In genomic region chr7:93574269-93574645, GRCh38 we compare ENCODE assay signal across 1 cellular context.
TF ChIP-seq lines count a peak whose summit lies in the region.

No MANE protein-coding gene starts in this region.

TF ChIP-seq in neural cell, 6 proteins besides CTCF, POLR2A, EP300 and RAD21 (continued from another document):
- TF ChIP-seq POLR2AphosphoS5 (IDR thresholded peaks at IDR 0.05) (no peak), MXI1 (conservative IDR thresholded peaks at IDR 0.05; ENCODE audit: poor library complexity, severe bottlenecking) (no peak), REST (IDR thresholded peaks at IDR 0.05; ENCODE audit: borderline replicate concordance) (no peak), TAF1 (IDR thresholded peaks at IDR 0.05; ENCODE audit: low read depth) (no peak)
